In the genomic region with DNA sequence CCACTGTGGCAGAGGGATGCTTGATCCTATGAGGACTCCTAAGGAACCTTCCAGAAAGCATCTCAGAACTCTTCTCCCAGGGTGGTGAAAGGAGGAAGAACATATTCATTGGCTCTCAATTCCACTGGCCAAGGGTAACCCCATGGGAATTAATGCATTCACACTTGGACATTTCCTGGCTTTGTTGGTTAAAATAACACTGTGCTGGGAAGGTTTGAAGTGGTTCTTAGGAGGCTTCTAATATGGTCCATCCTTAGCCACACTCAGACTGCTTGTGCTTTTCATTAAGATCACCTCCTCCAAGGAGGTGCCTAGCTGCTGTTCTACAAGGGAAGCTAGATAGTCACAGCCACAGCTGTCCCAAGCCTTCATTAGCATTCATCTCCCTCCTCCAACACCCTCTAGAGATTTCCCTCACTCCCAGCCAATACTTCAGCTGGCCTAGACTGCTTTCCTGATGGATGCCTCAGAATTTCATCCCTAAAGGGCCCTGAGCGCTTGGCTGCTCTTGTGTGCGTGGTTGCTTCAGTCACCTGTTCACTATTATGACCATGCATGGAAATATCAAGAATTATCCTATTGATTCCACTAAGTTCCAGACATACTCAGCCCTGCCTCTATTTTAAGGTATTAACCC, we compare ENCODE assay signal across 18 cellular contexts.
A peak's percentile ranks its signal among the peaks of the same experiment; 100 is the strongest.
DNase-seq lines count a peak whose midpoint lies in the region; ATAC-seq and TF ChIP-seq lines count a peak whose summit lies in the region.
"Had no signal": no experiment of that assay in that cellular context is flagged by ENCODE, and none has a peak within 500 bp of the region (broad histone marks: within the 10 kb centered on the region; RNA-seq: fewer than 3 reads in every experiment).

No MANE protein-coding gene starts in this region.

- TF ChIP-seq CTCF in AG10803 (conservative IDR thresholded peaks at IDR 0.05; ENCODE audit: low read length) (no peak), fibroblast of pulmonary artery (IDR thresholded peaks at IDR 0.05; ENCODE audit: low read length, missing control alignments) (no peak)

- H3K4me3 ChIP-seq in AG10803 (ENCODE audit: low read length) (no peak overlapping the region), fibroblast of pulmonary artery (replicated peaks; ENCODE audit: low read depth, low read length) (no peak overlapping the region)
- H3K4me3 ChIP-seq: SJCRH30 had no signal

- DNase-seq in AG10803 (ENCODE audit: low read depth) (peak; percentile 24), LHCN-M2 (ENCODE audit: low read depth) (peak; percentile 21), fibroblast of pulmonary artery (ENCODE audit: low read depth) (peak; percentile 28), myocyte (ENCODE audit: low read depth) (peak; percentile 13), NCI-H2196 treated with DMSO at 0.1 percent for 48 hours (lab: John Stamatoyannopoulos, UW; ENCODE audit: unreplicated experiment) (no peak), NCI-H2029 (lab: John Stamatoyannopoulos, UW) (no peak)
- DNase-seq: DMS153; H9; Kasumi-1; NCI-H1105; NCI-H187; NCI-H446 treated with DMSO at 0.1 percent for 48 hours; NK-92 treated with Interleukin-12 subunit alpha and Interleukin-12 subunit beta, amount 100 ng/mL, for 24 hours; OCI-M1; RPMI8226; SJCRH30 had no signal

- no peak for ATAC-seq in HG03460 (IDR thresholded peaks at IDR 0.05; ENCODE audit: unreplicated experiment)
- ATAC-seq in HG03342 (IDR thresholded peaks at IDR 0.05; ENCODE audit: unreplicated experiment), result no peak

Comparison
In these comparisons a context has a peak if more than half of its experiments do, and no peak if none do; other contexts are left out.
1. DNase-seq: peak in AG10803 (single experiment), LHCN-M2 (single experiment), fibroblast of pulmonary artery (single experiment) and myocyte (single experiment); none in NCI-H2196 treated with DMSO at 0.1 percent for 48 hours (single experiment) and NCI-H2029 (single experiment).